8 cellular contexts compared by ENCODE assay signal in genomic region chr20:1185781-1186334, GRCh38. TPM values are rescaled to one million over a fixed set of nuclear protein-coding genes. Genes with fewer than 3 reads are reported as not detected.
DNase-seq lines count a peak whose midpoint lies in the region; ATAC-seq and TF ChIP-seq lines count a peak whose summit lies in the region.

No MANE protein-coding gene starts in this region.

- H3K27ac ChIP-seq in HEK293 (ENCODE audit: extremely low read depth, low read depth, low read length) (no peak overlapping the region), heart left ventricle (peak overlapping the region in 5 of 12 donors; percentile 46 to 66 (median 47))

- peak; percentile 56 for TF ChIP-seq CTCF in CD14-positive monocyte (IDR thresholded peaks at IDR 0.05)
- peak; percentile 62 for TF ChIP-seq CTCF in HEK293 (tag by site-specific recombination; IDR thresholded peaks at IDR 0.05)
- peak; percentile 32 to 64 (median 46) for TF ChIP-seq CTCF in heart left ventricle (IDR thresholded peaks at IDR 0.05)

- H3K9me3 Mint-ChIP-seq in CD14-positive monocyte: peaks cover 4 to 13% (median 5%) of the 10 kb centered on the region in 7 donors
- H3K9me3 Mint-ChIP-seq in activated T-helper 2 cell treated with anti-CD3 and anti-CD28 coated beads, Interferon-gamma antibody, Interleukin-2, Interleukin-4, amounts not matched to agents 10 μg/mL and 5 μg/mL and 100 μg/mL, durations not matched to agents 14 hours and 24 hours and 36 hours: no peaks in the 10 kb centered on the region

- H3K36me3 Mint-ChIP-seq in CD14-positive monocyte: peaks cover 5 to 12% of the 10 kb centered on the region in 2 donors
- no peaks in the 10 kb centered on the region for H3K36me3 Mint-ChIP-seq in activated T-helper 2 cell treated with anti-CD3 and anti-CD28 coated beads, Interferon-gamma antibody, Interleukin-2, Interleukin-4, amounts not matched to agents 10 μg/mL and 5 μg/mL and 100 μg/mL, durations not matched to agents 14 hours and 24 hours and 36 hours (ENCODE audit: low read depth)

- H3K4me1 ChIP-seq in HEK293 (ENCODE audit: control insufficient read depth, insufficient read depth, low read length) (no peaks in the 10 kb centered on the region), heart left ventricle (peaks cover 0 to 35% (median 8%) of the 10 kb centered on the region in 12 donors)

- H3K36me3 ChIP-seq in HEK293 (ENCODE audit: control insufficient read depth in 2 of 2, insufficient read depth in 1 of 2, low read length in 2 of 2) (peaks cover 0 to 6% of the 10 kb centered on the region in 2 experiments; a peak in 1 of 3 replicates), heart left ventricle (peaks cover 0 to 1% (median 0%) of the 10 kb centered on the region in 9 donors)

- ATAC-seq in heart left ventricle (peak in 3 of 4 donors; percentile 54 to 72 (median 61)), HG02623 (IDR thresholded peaks at IDR 0.05; ENCODE audit: unreplicated experiment) (no peak)

- POLR2A ChIA-PET in HEK293 (lab: Yijun Ruan, JAX): interaction anchor here (1.0 kb wide), 1 partner anchor 39 kb away, joined by 4 read pairs; no protein-coding TSS in a partner anchor

- peaks cover 0 to 38% (median 9%) of the 10 kb centered on the region in 9 donors for H3K27me3 ChIP-seq in heart left ventricle

- TF ChIP-seq POLR2A in heart left ventricle (IDR thresholded peaks at IDR 0.05): no peak

- H3K27me3 Mint-ChIP-seq in CD14-positive monocyte (ENCODE audit: low read depth in 3 of 3): peaks cover 32 to 36% (median 36%) of the 10 kb centered on the region in 3 donors
- H3K27me3 Mint-ChIP-seq in activated T-helper 2 cell treated with anti-CD3 and anti-CD28 coated beads, Interferon-gamma antibody, Interleukin-2, Interleukin-4, amounts not matched to agents 10 μg/mL and 5 μg/mL and 100 μg/mL, durations not matched to agents 14 hours and 24 hours and 36 hours (ENCODE audit: low read depth): peaks cover 36% of the 10 kb centered on the region

- intact Hi-C loops in CD14-positive monocyte (cut with micrococcal nuclease) (no loop called here), heart left ventricle (cut with DNase I) (loop anchor here in 3 of 10 donors (10.0 kb wide), 2 partner anchors 221 to 371 kb away; no protein-coding TSS in a partner anchor)
- intact Hi-C loops in activated T-helper 2 cell treated with anti-CD3 and anti-CD28 coated beads, Interferon-gamma antibody, Interleukin-2, Interleukin-4, amounts not matched to agents 10 μg/mL and 5 μg/mL and 100 μg/mL, durations not matched to agents 14 hours and 24 hours and 36 hours (cut with micrococcal nuclease): no loop called here

- H3K4me3 ChIP-seq in HEK293 (ENCODE audit: low read depth, low read length): peak overlapping the region; percentile 46
- peak overlapping the region; percentile 42 to 69 (median 58) for H3K4me3 ChIP-seq in heart left ventricle
- H3K4me3 ChIP-seq in skeletal muscle cell (ENCODE audit: low read depth, low read length): peak overlapping the region; percentile 40

- CTCF ChIA-PET in HEK293 (lab: Yijun Ruan, JAX): interaction anchor here (0.6 to 3.4 kb wide), 13 partner anchors 10 to 288 kb away, joined by 3 to 21 read pairs (median 4); no protein-coding TSS in a partner anchor

- no peaks in the 10 kb centered on the region for H3K9me3 ChIP-seq in HEK293 (ENCODE audit: control insufficient read depth, insufficient read depth, low read depth, low read length)
- H3K9me3 ChIP-seq in heart left ventricle: no peaks in the 10 kb centered on the region

- H3K27ac Mint-ChIP-seq in CD14-positive monocyte: no peak overlapping the region
- no peak overlapping the region for H3K27ac Mint-ChIP-seq in activated T-helper 2 cell treated with anti-CD3 and anti-CD28 coated beads, Interferon-gamma antibody, Interleukin-2, Interleukin-4, amounts not matched to agents 10 μg/mL and 5 μg/mL and 100 μg/mL, durations not matched to agents 14 hours and 24 hours and 36 hours

- H3K4me3 Mint-ChIP-seq in CD14-positive monocyte: peak overlapping the region; percentile 63 to 86
- H3K4me3 Mint-ChIP-seq in activated T-helper 2 cell treated with anti-CD3 and anti-CD28 coated beads, Interferon-gamma antibody, Interleukin-2, Interleukin-4, amounts not matched to agents 10 μg/mL and 5 μg/mL and 100 μg/mL, durations not matched to agents 14 hours and 24 hours and 36 hours (ENCODE audit: low read depth): peak overlapping the region; percentile 69

- H3K4me1 Mint-ChIP-seq in CD14-positive monocyte: peaks cover 23% of the 10 kb centered on the region
- peaks cover 8% of the 10 kb centered on the region for H3K4me1 Mint-ChIP-seq in activated T-helper 2 cell treated with anti-CD3 and anti-CD28 coated beads, Interferon-gamma antibody, Interleukin-2, Interleukin-4, amounts not matched to agents 10 μg/mL and 5 μg/mL and 100 μg/mL, durations not matched to agents 14 hours and 24 hours and 36 hours (ENCODE audit: low read depth)

- DNase-seq in CD14-positive monocyte (ENCODE audit: low spot score) (no peak), NOMO-1 treated with dmso at 0.1 percent for 144 hours (lab: John Stamatoyannopoulos, UW; ENCODE audit: unreplicated experiment) (peak; percentile 3), heart left ventricle (peak in 4 of 5 donors; percentile 38 to 55 (median 43)), skeletal muscle cell (ENCODE audit: low read depth) (no peak), NCI-H2107 treated with DMSO at 0.1 percent for 48 hours (lab: John Stamatoyannopoulos, UW; ENCODE audit: unreplicated experiment) (no peak)
- peak; percentile 42 for DNase-seq in activated T-helper 2 cell treated with anti-CD3 and anti-CD28 coated beads, Interferon-gamma antibody, Interleukin-2, Interleukin-4, amounts not matched to agents 10 μg/mL and 5 μg/mL and 100 μg/mL, durations not matched to agents 14 hours and 24 hours and 36 hours (ENCODE audit: low spot score)

- WGBS in heart left ventricle, 4 donors: 9 to 14% (median 12%) methylated on average over 13 to 20 of the region's 20 CpGs

TF ChIP-seq in HEK293, 187 proteins besides CTCF, POLR2A, EP300 and RAD21 (continues in another document):
- TF ChIP-seq OSR2 (tag by site-specific recombination; IDR thresholded peaks at IDR 0.05): no peak
- TF ChIP-seq ZNF654 (tag by site-specific recombination; IDR thresholded peaks at IDR 0.05; ENCODE audit: low read depth): peak; percentile 69
- no peak for TF ChIP-seq GLI2 (tag by site-specific recombination; IDR thresholded peaks at IDR 0.05; ENCODE audit: borderline replicate concordance, low read depth)
- TF ChIP-seq ZBTB1 (tag by site-specific recombination; IDR thresholded peaks at IDR 0.05): no peak
- peak; percentile 4 for TF ChIP-seq ZBTB26 (tag by site-specific recombination; optimal IDR thresholded peaks at IDR 0.05)
- peak; percentile 78 for TF ChIP-seq ZNF335 (tag by site-specific recombination; conservative IDR thresholded peaks at IDR 0.05)
- TF ChIP-seq PRDM10 (tag by site-specific recombination; IDR thresholded peaks at IDR 0.05): peak; percentile 86

RNA-seq across cellular contexts. Expression of gene TMEM74B, which starts 1.1 kb away (rescaled TPM):
- polyA plus RNA-seq in CD14-positive monocyte (not detected), heart left ventricle (1 to 10 TPM in 1 of 2 donors, under 1 TPM in 1; 0.55 to 6.6 TPM)
- 1.2 and 1.6 TPM in 2 replicates for total RNA-seq in activated T-helper 2 cell treated with anti-CD3 and anti-CD28 coated beads, Interferon-gamma antibody, Interleukin-2, Interleukin-4, amounts not matched to agents 10 μg/mL and 5 μg/mL and 100 μg/mL, durations not matched to agents 14 hours and 24 hours and 36 hours
- total RNA-seq in heart left ventricle: 1 to 10 TPM in 8 of 9 donors, under 1 TPM in 1; 0.69 to 5.6 (median 1.9) TPM

RNA-seq across cellular contexts. Expression of gene C20orf202, which starts 17.4 kb away (rescaled TPM):
- polyA plus RNA-seq in CD14-positive monocyte (not detected), heart left ventricle (under 1 TPM; 0.21 to 0.46 TPM)
- total RNA-seq in activated T-helper 2 cell treated with anti-CD3 and anti-CD28 coated beads, Interferon-gamma antibody, Interleukin-2, Interleukin-4, amounts not matched to agents 10 μg/mL and 5 μg/mL and 100 μg/mL, durations not matched to agents 14 hours and 24 hours and 36 hours: not detected in 2 replicates
- under 1 TPM in 8 of 9 donors, not detected in 1; 0.25 to 0.47 (median 0.32) TPM for total RNA-seq in heart left ventricle

RNA-seq across cellular contexts. Expression of gene RAD21L1, which starts 40.0 kb away (rescaled TPM):
- not detected for polyA plus RNA-seq in CD14-positive monocyte
- total RNA-seq in activated T-helper 2 cell treated with anti-CD3 and anti-CD28 coated beads, Interferon-gamma antibody, Interleukin-2, Interleukin-4, amounts not matched to agents 10 μg/mL and 5 μg/mL and 100 μg/mL, durations not matched to agents 14 hours and 24 hours and 36 hours: 0.32 TPM in 1 of 2 replicates, not detected in the other
- total RNA-seq in heart left ventricle: not detected
- not detected for polyA plus RNA-seq in heart left ventricle

Comparison
In these comparisons a context has a peak if more than half of its experiments do, and no peak if none do; other contexts are left out.
1. DNase-seq: peak in NOMO-1 treated with dmso at 0.1 percent for 144 hours (single experiment), activated T-helper 2 cell treated with anti-CD3 and anti-CD28 coated beads, Interferon-gamma antibody, Interleukin-2, Interleukin-4, amounts not matched to agents 10 μg/mL and 5 μg/mL and 100 μg/mL, durations not matched to agents 14 hours and 24 hours and 36 hours (single experiment) and heart left ventricle (4 of 5); none in CD14-positive monocyte (single experiment), skeletal muscle cell (single experiment) and NCI-H2107 treated with DMSO at 0.1 percent for 48 hours (single experiment).
2. Peak in every context shown above with its lines, with median percentiles within 50 percentile points of each other: CTCF ChIP-seq and H3K4me3 ChIP-seq.